In the genomic region with DNA sequence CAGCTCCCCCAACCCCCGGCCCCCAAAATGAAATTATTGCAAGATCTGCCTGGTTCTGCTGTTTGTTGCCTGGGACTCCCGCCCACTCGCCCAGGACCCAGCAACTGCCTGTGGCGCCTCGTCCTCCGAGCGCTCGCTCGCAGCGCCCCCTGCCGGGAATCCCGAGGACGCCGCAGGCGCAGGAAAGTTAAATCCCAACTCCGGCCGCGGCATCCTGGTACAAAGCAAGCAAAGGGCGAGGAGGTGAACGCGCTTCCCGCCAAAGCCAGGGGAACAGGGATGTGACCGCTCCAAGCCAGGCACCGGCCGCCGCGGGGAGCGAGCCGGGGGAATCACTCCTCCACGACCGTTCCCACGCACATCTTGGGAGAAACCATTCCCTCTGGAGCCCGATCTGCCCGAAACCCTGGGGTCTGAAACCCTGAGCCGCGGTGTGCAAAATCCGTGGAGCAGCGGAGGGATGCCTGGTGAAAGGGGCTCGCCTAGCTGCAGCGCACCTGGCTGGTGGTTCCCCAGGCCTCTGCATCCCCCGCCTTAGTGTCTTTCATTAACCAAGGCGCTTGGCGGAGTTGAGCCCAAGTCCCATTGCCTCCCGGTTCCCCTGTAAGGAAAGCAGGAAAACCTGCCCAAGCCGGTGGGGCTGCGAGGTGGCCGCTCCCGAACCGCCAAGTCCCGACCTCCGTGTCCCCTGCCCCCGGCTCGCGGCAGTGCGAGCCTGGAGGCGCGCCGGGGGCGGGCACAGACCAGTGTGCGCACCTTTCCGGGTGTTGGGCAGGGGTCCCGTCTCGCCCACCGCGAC, we compare ENCODE assay signal across 8 cellular contexts. TPM values are rescaled to one million over a fixed set of nuclear protein-coding genes. Genes with fewer than 3 reads are reported as not detected.
A peak's percentile ranks its signal among the peaks of the same experiment; 100 is the strongest.
DNase-seq lines count a peak whose midpoint lies in the region; ATAC-seq and TF ChIP-seq lines count a peak whose summit lies in the region.

No MANE protein-coding gene starts in this region.

- H3K9me3 Mint-ChIP-seq in WTC11 (no peaks in the 10 kb centered on the region), endodermal cell (no peaks in the 10 kb centered on the region)

- CTCF ChIA-PET in WTC11 (lab: Charles Lee), result interaction anchor here (0.8 to 1.7 kb wide), 13 partner anchors 10 to 704 kb away, joined by 3 to 7 read pairs (median 3); no protein-coding TSS in a partner anchor

- H3K9me2 ChIP-seq in DOHH2 (replicated peaks; ENCODE audit: control insufficient read depth, low read length), result no peaks in the 10 kb centered on the region

- H3K4me2 ChIP-seq in DOHH2 (ENCODE audit: low read length), result no peak overlapping the region

- no peaks in the 10 kb centered on the region for H3K79me2 ChIP-seq in DOHH2 (ENCODE audit: control insufficient read depth, low read length)

- H3K27me3 ChIP-seq in DOHH2 (ENCODE audit: control insufficient read depth, low read length) (no peaks in the 10 kb centered on the region), endodermal cell (ENCODE audit: control insufficient read depth, insufficient read depth, low read length, poor library complexity, severe bottlenecking) (no peaks in the 10 kb centered on the region)

- H3K4me1 ChIP-seq in DOHH2 (ENCODE audit: control insufficient read depth, low read length) (no peaks in the 10 kb centered on the region), endodermal cell (ENCODE audit: control insufficient read depth, insufficient read depth, low read length) (peaks cover 3% of the 10 kb centered on the region)

- H3K9ac ChIP-seq in endodermal cell (ENCODE audit: extremely low read depth, low read length, poor library complexity, severe bottlenecking), result peak overlapping the region; percentile 93

- H3K27ac ChIP-seq in DOHH2 (ENCODE audit: low read depth, low read length) (no peak overlapping the region), endodermal cell (ENCODE audit: low read depth, low read length) (no peak overlapping the region)

- TF ChIP-seq CTCF in DOHH2 (IDR thresholded peaks at IDR 0.05; ENCODE audit: low read depth, low read length, poor library complexity, severe bottlenecking) (peak; percentile 62), LNCAP (IDR thresholded peaks at IDR 0.05) (peak; percentile 96), WTC11 (IDR thresholded peaks at IDR 0.05) (peak; percentile 91), endodermal cell (conservative IDR thresholded peaks at IDR 0.05) (peak; percentile 94)

- H3K27ac Mint-ChIP-seq in WTC11 (no peak overlapping the region), endodermal cell (peak overlapping the region; percentile 64)

- H3K36me3 Mint-ChIP-seq in WTC11 (peaks cover 8% of the 10 kb centered on the region), endodermal cell (ENCODE audit: low read depth) (peaks cover 18% of the 10 kb centered on the region)

- 0 to 1% methylated on average over 25 to 65 of the region's 65 CpGs for WGBS in endodermal cell (ENCODE audit: insufficient coverage in 1 of 2, insufficient read length in 1 of 2), 2 experiments

- no peaks in the 10 kb centered on the region for H3K27me3 Mint-ChIP-seq in WTC11 (ENCODE audit: low read depth)
- no peaks in the 10 kb centered on the region for H3K27me3 Mint-ChIP-seq in endodermal cell (ENCODE audit: insufficient read depth)

- H3K9me3 ChIP-seq in DOHH2 (ENCODE audit: control insufficient read depth, insufficient read depth, low read length) (peaks cover 3% of the 10 kb centered on the region; the same call in 1 of the 2 replicates), endodermal cell (ENCODE audit: control insufficient read depth, low read length) (no peaks in the 10 kb centered on the region)

- no peaks in the 10 kb centered on the region for H4K20me1 ChIP-seq in DOHH2 (ENCODE audit: control insufficient read depth, insufficient read depth, low read depth, low read length)

- H3K4me3 Mint-ChIP-seq in WTC11 (peak overlapping the region; percentile 76), endodermal cell (peak overlapping the region; percentile 90)

- H3K4me3 ChIP-seq in DOHH2 (ENCODE audit: low read length) (no peak overlapping the region), endodermal cell (ENCODE audit: low read length) (peak overlapping the region; percentile 100)

- H3K36me3 ChIP-seq in DOHH2 (ENCODE audit: control insufficient read depth, low read length), result no peaks in the 10 kb centered on the region
- peaks cover 61% of the 10 kb centered on the region for H3K36me3 ChIP-seq in endodermal cell (ENCODE audit: control insufficient read depth, insufficient read depth, low read length)

- H3F3A ChIP-seq in DOHH2 (ENCODE audit: control insufficient read depth, insufficient read depth), result no peaks in the 10 kb centered on the region

- H3K4me1 Mint-ChIP-seq in WTC11, result peaks cover 23% of the 10 kb centered on the region
- H3K4me1 Mint-ChIP-seq in endodermal cell, result peaks cover 19% of the 10 kb centered on the region

- POLR2A ChIA-PET in WTC11 (lab: Charles Lee), result interaction anchor here (0.6 kb wide), 1 partner anchor 705 kb away, joined by 7 read pairs; the partner anchor contains the start of gene ATPSCKMT

- ATAC-seq in GM21528 (IDR thresholded peaks at IDR 0.05; ENCODE audit: low FRiP score, unreplicated experiment), result peak; percentile 83
- ATAC-seq in WTC11, result peak; percentile 55
- ATAC-seq in HG03108 (IDR thresholded peaks at IDR 0.05; ENCODE audit: unreplicated experiment), result no peak

- DNase-seq in WTC11 (ENCODE audit: low spot score), result peak; percentile 93
- DNase-seq in endodermal cell, result peak; percentile 97
- DNase-seq in medulla oblongata (ENCODE audit: extremely low spot score), result peak; percentile 90
- peak; percentile 28 for DNase-seq in stimulated activated CD8-positive, alpha-beta memory T cell treated with anti-CD3 and anti-CD28 coated beads, Interleukin-12 subunit alpha, Interleukin-12 subunit beta, amount 100 ng/mL, for 1 hour (ENCODE audit: low read depth)

TF ChIP-seq in WTC11, 78 proteins besides CTCF, POLR2A, EP300 and RAD21 (continues in another document):
- TF ChIP-seq JUN (CRISPR knock-in tag; IDR thresholded peaks at IDR 0.05) (no peak), AR (CRISPR knock-in tag; IDR thresholded peaks at IDR 0.05) (no peak), ZNF671 (CRISPR knock-in tag; IDR thresholded peaks at IDR 0.05) (no peak), ZNF396 (CRISPR knock-in tag; IDR thresholded peaks at IDR 0.05; ENCODE audit: borderline replicate concordance) (no peak), NFATC4 (CRISPR knock-in tag; IDR thresholded peaks at IDR 0.05) (no peak), FOXK1 (CRISPR knock-in tag; IDR thresholded peaks at IDR 0.05) (0 out of 2 replicates have a peak, but pooled peaks have one; percentile 15)
- TF ChIP-seq, protein P1, sequence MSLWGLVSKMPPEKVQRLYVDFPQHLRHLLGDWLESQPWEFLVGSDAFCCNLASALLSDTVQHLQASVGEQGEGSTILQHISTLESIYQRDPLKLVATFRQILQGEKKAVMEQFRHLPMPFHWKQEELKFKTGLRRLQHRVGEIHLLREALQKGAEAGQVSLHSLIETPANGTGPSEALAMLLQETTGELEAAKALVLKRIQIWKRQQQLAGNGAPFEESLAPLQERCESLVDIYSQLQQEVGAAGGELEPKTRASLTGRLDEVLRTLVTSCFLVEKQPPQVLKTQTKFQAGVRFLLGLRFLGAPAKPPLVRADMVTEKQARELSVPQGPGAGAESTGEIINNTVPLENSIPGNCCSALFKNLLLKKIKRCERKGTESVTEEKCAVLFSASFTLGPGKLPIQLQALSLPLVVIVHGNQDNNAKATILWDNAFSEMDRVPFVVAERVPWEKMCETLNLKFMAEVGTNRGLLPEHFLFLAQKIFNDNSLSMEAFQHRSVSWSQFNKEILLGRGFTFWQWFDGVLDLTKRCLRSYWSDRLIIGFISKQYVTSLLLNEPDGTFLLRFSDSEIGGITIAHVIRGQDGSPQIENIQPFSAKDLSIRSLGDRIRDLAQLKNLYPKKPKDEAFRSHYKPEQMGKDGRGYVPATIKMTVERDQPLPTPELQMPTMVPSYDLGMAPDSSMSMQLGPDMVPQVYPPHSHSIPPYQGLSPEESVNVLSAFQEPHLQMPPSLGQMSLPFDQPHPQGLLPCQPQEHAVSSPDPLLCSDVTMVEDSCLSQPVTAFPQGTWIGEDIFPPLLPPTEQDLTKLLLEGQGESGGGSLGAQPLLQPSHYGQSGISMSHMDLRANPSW (CRISPR knock-in tag; conservative IDR thresholded peaks at IDR 0.05; ENCODE audit: low read depth), result no peak

RNA-seq across cellular contexts. Expression of gene SEMA5A, which starts 1.2 kb away (rescaled TPM):
- total RNA-seq in WTC11 (2021) (9.3 to 14.3 TPM (median 11.8 TPM) in 3 replicates), endodermal cell (10 to 100 TPM; 46.8 to 77.8 TPM)
- 18.5 TPM for polyA plus RNA-seq in endodermal cell (2013, experiment 1 of 2)
- polyA plus RNA-seq in endodermal cell (2013, experiment 2 of 2), result 19.3 TPM

Comparison
In these comparisons a context has a peak if more than half of its experiments do, and no peak if none do; other contexts are left out.
1. DNase-seq: peak in every context shown above with its lines; median percentile 97 in endodermal cell; 93 in WTC11; 90 in medulla oblongata; 28 in stimulated activated CD8-positive, alpha-beta memory T cell treated with anti-CD3 and anti-CD28 coated beads, Interleukin-12 subunit alpha, Interleukin-12 subunit beta, amount 100 ng/mL, for 1 hour.